In the genomic region with DNA sequence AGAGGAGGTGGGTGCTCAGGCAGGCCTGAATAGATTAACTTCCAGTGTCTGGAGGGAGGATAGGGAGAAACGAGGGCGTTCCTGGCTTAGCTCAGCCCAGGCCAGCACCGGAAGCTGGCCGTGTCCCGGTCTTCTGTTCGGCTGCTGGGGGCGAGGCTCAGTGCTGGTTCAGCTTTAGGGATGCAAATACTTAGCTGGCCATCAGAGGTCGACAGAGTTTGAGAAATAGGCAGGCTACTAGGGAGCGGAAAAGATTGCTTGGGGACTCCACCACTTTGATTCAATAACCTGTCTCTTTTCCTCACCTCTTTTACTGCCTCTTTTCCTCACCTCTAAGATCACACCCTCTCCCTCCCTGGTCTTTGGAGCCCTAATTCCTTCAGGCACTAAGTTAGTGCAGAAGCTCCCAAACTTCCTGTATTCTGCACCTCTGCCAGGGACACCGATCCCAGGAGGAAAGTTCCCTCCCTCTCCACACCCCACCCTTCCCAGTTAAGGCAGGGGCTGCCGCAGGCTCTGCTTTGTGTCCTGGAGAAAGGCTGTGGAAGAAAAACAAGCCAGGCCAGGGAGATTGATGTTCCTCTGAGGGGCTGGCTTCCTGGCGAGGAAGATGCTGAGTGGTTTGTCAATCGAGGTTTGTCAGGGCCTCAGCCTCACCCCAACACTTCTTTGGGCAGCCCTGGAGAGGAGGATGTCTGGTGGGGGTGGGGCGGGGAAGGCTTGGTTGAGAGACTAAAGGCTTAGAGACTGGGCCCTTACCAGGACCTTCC, we compare ENCODE assay signal across 1 cellular context.
TF ChIP-seq lines count a peak whose summit lies in the region.

No MANE protein-coding gene starts in this region.

TF ChIP-seq in GM12878, 131 proteins besides CTCF, POLR2A, EP300 and RAD21 (continued from another document):
- TF ChIP-seq, protein P1, sequence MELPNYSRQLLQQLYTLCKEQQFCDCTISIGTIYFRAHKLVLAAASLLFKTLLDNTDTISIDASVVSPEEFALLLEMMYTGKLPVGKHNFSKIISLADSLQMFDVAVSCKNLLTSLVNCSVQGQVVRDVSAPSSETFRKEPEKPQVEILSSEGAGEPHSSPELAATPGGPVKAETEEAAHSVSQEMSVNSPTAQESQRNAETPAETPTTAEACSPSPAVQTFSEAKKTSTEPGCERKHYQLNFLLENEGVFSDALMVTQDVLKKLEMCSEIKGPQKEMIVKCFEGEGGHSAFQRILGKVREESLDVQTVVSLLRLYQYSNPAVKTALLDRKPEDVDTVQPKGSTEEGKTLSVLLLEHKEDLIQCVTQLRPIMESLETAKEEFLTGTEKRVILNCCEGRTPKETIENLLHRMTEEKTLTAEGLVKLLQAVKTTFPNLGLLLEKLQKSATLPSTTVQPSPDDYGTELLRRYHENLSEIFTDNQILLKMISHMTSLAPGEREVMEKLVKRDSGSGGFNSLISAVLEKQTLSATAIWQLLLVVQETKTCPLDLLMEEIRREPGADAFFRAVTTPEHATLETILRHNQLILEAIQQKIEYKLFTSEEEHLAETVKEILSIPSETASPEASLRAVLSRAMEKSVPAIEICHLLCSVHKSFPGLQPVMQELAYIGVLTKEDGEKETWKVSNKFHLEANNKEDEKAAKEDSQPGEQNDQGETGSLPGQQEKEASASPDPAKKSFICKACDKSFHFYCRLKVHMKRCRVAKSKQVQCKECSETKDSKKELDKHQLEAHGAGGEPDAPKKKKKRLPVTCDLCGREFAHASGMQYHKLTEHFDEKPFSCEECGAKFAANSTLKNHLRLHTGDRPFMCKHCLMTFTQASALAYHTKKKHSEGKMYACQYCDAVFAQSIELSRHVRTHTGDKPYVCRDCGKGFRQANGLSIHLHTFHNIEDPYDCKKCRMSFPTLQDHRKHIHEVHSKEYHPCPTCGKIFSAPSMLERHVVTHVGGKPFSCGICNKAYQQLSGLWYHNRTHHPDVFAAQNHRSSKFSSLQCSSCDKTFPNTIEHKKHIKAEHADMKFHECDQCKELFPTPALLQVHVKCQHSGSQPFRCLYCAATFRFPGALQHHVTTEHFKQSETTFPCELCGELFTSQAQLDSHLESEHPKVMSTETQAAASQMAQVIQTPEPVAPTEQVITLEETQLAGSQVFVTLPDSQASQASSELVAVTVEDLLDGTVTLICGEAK (IDR thresholded peaks at IDR 0.05; ENCODE audit: borderline replicate concordance), result no peak
- TF ChIP-seq SMAD1 (IDR thresholded peaks at IDR 0.05; ENCODE audit: low read depth, partially characterized antibody), result no peak
- TF ChIP-seq, protein P2, sequence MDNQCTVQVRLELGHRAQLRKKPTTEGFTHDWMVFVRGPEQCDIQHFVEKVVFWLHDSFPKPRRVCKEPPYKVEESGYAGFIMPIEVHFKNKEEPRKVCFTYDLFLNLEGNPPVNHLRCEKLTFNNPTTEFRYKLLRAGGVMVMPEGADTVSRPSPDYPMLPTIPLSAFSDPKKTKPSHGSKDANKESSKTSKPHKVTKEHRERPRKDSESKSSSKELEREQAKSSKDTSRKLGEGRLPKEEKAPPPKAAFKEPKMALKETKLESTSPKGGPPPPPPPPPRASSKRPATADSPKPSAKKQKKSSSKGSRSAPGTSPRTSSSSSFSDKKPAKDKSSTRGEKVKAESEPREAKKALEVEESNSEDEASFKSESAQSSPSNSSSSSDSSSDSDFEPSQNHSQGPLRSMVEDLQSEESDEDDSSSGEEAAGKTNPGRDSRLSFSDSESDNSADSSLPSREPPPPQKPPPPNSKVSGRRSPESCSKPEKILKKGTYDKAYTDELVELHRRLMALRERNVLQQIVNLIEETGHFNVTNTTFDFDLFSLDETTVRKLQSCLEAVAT (IDR thresholded peaks at IDR 0.05), result no peak
- TF ChIP-seq HSF1 (IDR thresholded peaks at IDR 0.05; ENCODE audit: low read depth, low read length), result no peak
- TF ChIP-seq, protein P3, sequence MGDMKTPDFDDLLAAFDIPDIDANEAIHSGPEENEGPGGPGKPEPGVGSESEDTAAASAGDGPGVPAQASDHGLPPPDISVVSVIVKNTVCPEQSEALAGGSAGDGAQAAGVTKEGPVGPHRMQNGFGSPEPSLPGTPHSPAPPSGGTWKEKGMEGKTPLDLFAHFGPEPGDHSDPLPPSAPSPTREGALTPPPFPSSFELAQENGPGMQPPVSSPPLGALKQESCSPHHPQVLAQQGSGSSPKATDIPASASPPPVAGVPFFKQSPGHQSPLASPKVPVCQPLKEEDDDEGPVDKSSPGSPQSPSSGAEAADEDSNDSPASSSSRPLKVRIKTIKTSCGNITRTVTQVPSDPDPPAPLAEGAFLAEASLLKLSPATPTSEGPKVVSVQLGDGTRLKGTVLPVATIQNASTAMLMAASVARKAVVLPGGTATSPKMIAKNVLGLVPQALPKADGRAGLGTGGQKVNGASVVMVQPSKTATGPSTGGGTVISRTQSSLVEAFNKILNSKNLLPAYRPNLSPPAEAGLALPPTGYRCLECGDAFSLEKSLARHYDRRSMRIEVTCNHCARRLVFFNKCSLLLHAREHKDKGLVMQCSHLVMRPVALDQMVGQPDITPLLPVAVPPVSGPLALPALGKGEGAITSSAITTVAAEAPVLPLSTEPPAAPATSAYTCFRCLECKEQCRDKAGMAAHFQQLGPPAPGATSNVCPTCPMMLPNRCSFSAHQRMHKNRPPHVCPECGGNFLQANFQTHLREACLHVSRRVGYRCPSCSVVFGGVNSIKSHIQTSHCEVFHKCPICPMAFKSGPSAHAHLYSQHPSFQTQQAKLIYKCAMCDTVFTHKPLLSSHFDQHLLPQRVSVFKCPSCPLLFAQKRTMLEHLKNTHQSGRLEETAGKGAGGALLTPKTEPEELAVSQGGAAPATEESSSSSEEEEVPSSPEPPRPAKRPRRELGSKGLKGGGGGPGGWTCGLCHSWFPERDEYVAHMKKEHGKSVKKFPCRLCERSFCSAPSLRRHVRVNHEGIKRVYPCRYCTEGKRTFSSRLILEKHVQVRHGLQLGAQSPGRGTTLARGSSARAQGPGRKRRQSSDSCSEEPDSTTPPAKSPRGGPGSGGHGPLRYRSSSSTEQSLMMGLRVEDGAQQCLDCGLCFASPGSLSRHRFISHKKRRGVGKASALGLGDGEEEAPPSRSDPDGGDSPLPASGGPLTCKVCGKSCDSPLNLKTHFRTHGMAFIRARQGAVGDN (IDR thresholded peaks at IDR 0.05), result no peak
